12 cellular contexts compared by ENCODE assay signal in genomic region chr3:1611824-1612223, GRCh38.
"Had no signal": no experiment of that assay in that cellular context is flagged by ENCODE, and none has a peak within 500 bp of the region (broad histone marks: within the 10 kb centered on the region; RNA-seq: fewer than 3 reads in every experiment).

No MANE protein-coding gene starts in this region.

- H3K4me2 ChIP-seq: smooth muscle cell had no signal

- H3K9me3 ChIP-seq: colonic mucosa, gastrocnemius medialis, heart right ventricle, uterus had no signal

- H3K4me1 ChIP-seq: colonic mucosa, gastrocnemius medialis, heart right ventricle, parathyroid adenoma, uterus had no signal

- H3K27ac ChIP-seq: colonic mucosa, gastrocnemius medialis, heart right ventricle, parathyroid adenoma, uterus had no signal

- H3K4me3 ChIP-seq: colonic mucosa, gastrocnemius medialis, heart right ventricle, smooth muscle cell, uterus had no signal

- H3K36me3 ChIP-seq: colonic mucosa, gastrocnemius medialis, heart right ventricle, uterus had no signal

- ATAC-seq: gastrocnemius medialis, heart right ventricle, left ventricle myocardium superior, right cardiac atrium had no signal

- H2AFZ ChIP-seq: parathyroid adenoma had no signal

- DNase-seq: activated B cell treated with CpG ODN at 0.5 μM for 24 hours; activated CD4-positive, alpha-beta T cell treated with anti-CD3 and anti-CD28 coated beads, Interleukin-2, amount 10 ng/mL, durations not matched to agents 7 days and 5 days; activated naive CD4-positive, alpha-beta T cell treated with anti-CD3 and anti-CD28 coated beads, Interleukin-2, amount 10 ng/mL, durations not matched to agents 7 days and 5 days; colonic mucosa; gastrocnemius medialis; heart right ventricle; islet precursor cell; left ventricle myocardium superior; right cardiac atrium; uterus had no signal

- H3K27me3 ChIP-seq: colonic mucosa, gastrocnemius medialis, heart right ventricle, uterus had no signal

- H3K79me2 ChIP-seq: parathyroid adenoma had no signal

- H3K9ac ChIP-seq: parathyroid adenoma had no signal
